In the genomic region with DNA sequence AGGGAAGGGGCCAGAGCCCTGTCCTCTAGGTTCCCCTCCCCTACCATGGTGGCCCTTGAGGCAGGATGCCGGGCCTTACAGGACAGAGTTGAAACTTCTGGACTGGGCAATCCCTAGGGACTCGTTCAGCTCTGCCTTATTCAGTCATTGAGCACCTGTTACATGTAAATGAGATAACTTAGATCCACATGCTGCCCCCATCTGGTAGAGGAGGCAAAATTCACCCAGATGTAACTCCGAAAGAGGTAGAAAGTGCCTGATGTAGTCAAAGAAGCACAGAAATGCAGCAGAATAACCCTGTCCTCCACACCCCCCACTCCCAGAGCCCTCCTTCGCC, we compare ENCODE assay signal across 8 cellular contexts. TPM values are rescaled to one million over a fixed set of nuclear protein-coding genes. Genes with fewer than 3 reads are reported as not detected.
DNase-seq lines count a peak whose midpoint lies in the region; ATAC-seq, FAIRE-seq and TF ChIP-seq lines count a peak whose summit lies in the region.

No MANE protein-coding gene starts in this region.

- peak overlapping the region; percentile 37 for H2AFZ ChIP-seq in MM.1S (ENCODE audit: low read length)
- no peak overlapping the region for H2AFZ ChIP-seq in astrocyte (ENCODE audit: low read depth, low read length)

- peak overlapping the region; percentile 96 for H3K4me2 ChIP-seq in MM.1S (ENCODE audit: low read depth, low read length)
- peak overlapping the region; percentile 97 for H3K4me2 ChIP-seq in astrocyte (ENCODE audit: low read length)

- no peaks in the 10 kb centered on the region for H3K36me3 Mint-ChIP-seq in astrocyte (ENCODE audit: low read depth, unreplicated experiment)

- H3K27ac Mint-ChIP-seq in astrocyte (ENCODE audit: unreplicated experiment): no peak overlapping the region

- peak; percentile 70 for TF ChIP-seq CTCF in GM12865 (IDR thresholded peaks at IDR 0.05; ENCODE audit: insufficient read depth, low read depth, low read length, missing control alignments)
- TF ChIP-seq CTCF in HFF-Myc (IDR thresholded peaks at IDR 0.05; ENCODE audit: low read depth, low read length, missing control alignments): peak; percentile 72
- TF ChIP-seq CTCF in MM.1S (IDR thresholded peaks at IDR 0.05; ENCODE audit: low read length): peak; percentile 66
- TF ChIP-seq CTCF in astrocyte (IDR thresholded peaks at IDR 0.05; ENCODE audit: insufficient read depth, low read depth, low read length): peak; percentile 69

- peaks cover 62% of the 10 kb centered on the region for H3K27me3 Mint-ChIP-seq in astrocyte (ENCODE audit: low read depth, unreplicated experiment)

- no peaks in the 10 kb centered on the region for H3K9me3 ChIP-seq in MM.1S (replicated peaks; ENCODE audit: insufficient read depth, low read length)
- peaks cover 2% of the 10 kb centered on the region for H3K9me3 ChIP-seq in astrocyte (ENCODE audit: insufficient read depth, low read depth, low read length)

- H3K4me3 ChIP-seq in GM12865 (ENCODE audit: low read depth, low read length) (no peak overlapping the region), HFF-Myc (replicated peaks; ENCODE audit: low read depth, low read length) (no peak overlapping the region), MM.1S (ENCODE audit: low read length) (peak overlapping the region; percentile 43), astrocyte (ENCODE audit: insufficient read depth, low read depth, low read length) (no peak overlapping the region)

- H3K4me1 ChIP-seq in MM.1S (ENCODE audit: low read length): peaks cover 3% of the 10 kb centered on the region; the same call in 1 of the 2 replicates
- H3K4me1 ChIP-seq in astrocyte (ENCODE audit: insufficient read depth, low read length): peaks cover 17% of the 10 kb centered on the region

- DNase-seq in GM12865 (ENCODE audit: low read depth) (peak; percentile 84), HFF-Myc (ENCODE audit: extremely low read depth, low read depth) (peak; percentile 68), MM.1S (peak; percentile 82), RPMI7951 (ENCODE audit: low read depth) (peak; percentile 54), astrocyte (ENCODE audit: low read depth) (peak; percentile 53), hepatic stellate cell (ENCODE audit: low spot score) (peak; percentile 77), sciatic nerve (ENCODE audit: low spot score) (no peak)

- FAIRE-seq in astrocyte (lab: Jason Lieb, UNC): peak; percentile 41

- H3K4me1 Mint-ChIP-seq in astrocyte (ENCODE audit: low read depth, unreplicated experiment): peaks cover 9% of the 10 kb centered on the region

- peak overlapping the region; percentile 75 for H3K4me3 Mint-ChIP-seq in astrocyte (ENCODE audit: unreplicated experiment)

- H3K27ac ChIP-seq in MM.1S (ENCODE audit: low read length) (no peak overlapping the region), astrocyte (ENCODE audit: low read depth, low read length) (no peak overlapping the region)

- no peaks in the 10 kb centered on the region for H3F3A ChIP-seq in MM.1S (ENCODE audit: insufficient read depth, low read length)

- H3K27me3 ChIP-seq in MM.1S (replicated peaks; ENCODE audit: insufficient read depth, low read length) (peaks cover 39% of the 10 kb centered on the region), astrocyte (ENCODE audit: insufficient read depth, low read length) (peaks cover 37% of the 10 kb centered on the region)

- intact Hi-C loops in sciatic nerve (cut with DNase I): no loop called here

- ATAC-seq in sciatic nerve: peak; percentile 76
- no peak for ATAC-seq in GM21390 (IDR thresholded peaks at IDR 0.05; ENCODE audit: unreplicated experiment)

- no peaks in the 10 kb centered on the region for H3K79me2 ChIP-seq in MM.1S (ENCODE audit: low read length)
- no peaks in the 10 kb centered on the region for H3K79me2 ChIP-seq in astrocyte (ENCODE audit: insufficient read depth, low read length)

- no peaks in the 10 kb centered on the region for H4K20me1 ChIP-seq in MM.1S (ENCODE audit: insufficient read depth, low read length)
- peaks cover 5% of the 10 kb centered on the region for H4K20me1 ChIP-seq in astrocyte (ENCODE audit: insufficient read depth, low read length)

- no peaks in the 10 kb centered on the region for H3K9me2 ChIP-seq in MM.1S (replicated peaks; ENCODE audit: insufficient read depth, low read length)

- no peaks in the 10 kb centered on the region for H3K36me3 ChIP-seq in MM.1S (replicated peaks; ENCODE audit: insufficient read depth, low read length)
- no peaks in the 10 kb centered on the region for H3K36me3 ChIP-seq in astrocyte (ENCODE audit: insufficient read depth, low read length)

- H3K9me3 Mint-ChIP-seq in astrocyte (ENCODE audit: unreplicated experiment): peaks cover 11% of the 10 kb centered on the region

- H3K9ac ChIP-seq in MM.1S (ENCODE audit: low read length) (no peak overlapping the region), astrocyte (ENCODE audit: low read length) (no peak overlapping the region)

RNA-seq across cellular contexts. Expression of a gene that starts 1.5 kb away (rescaled TPM):
- not detected in 2 replicates for total RNA-seq in RPMI7951 (2014; rRNA removed; shearing (Covaris generic))
- 0.18 TPM in 1 of 2 replicates, not detected in the other for total RNA-seq in astrocyte
- 16.0 TPM for total RNA-seq in sciatic nerve

Comparison
In these comparisons a context has a peak if more than half of its experiments do, and no peak if none do; other contexts are left out.
1. RNA of a gene that starts 1.5 kb away (total RNA-seq): 16.0 TPM in sciatic nerve (single experiment); 0.18 TPM in astrocyte and not detected in RPMI7951; every median in the first group is over 10 times any median in the second.
2. Peak in every context shown above with its lines, with median percentiles within 50 percentile points of each other: CTCF ChIP-seq.